8 cellular contexts compared by ENCODE assay signal in the genomic region with DNA sequence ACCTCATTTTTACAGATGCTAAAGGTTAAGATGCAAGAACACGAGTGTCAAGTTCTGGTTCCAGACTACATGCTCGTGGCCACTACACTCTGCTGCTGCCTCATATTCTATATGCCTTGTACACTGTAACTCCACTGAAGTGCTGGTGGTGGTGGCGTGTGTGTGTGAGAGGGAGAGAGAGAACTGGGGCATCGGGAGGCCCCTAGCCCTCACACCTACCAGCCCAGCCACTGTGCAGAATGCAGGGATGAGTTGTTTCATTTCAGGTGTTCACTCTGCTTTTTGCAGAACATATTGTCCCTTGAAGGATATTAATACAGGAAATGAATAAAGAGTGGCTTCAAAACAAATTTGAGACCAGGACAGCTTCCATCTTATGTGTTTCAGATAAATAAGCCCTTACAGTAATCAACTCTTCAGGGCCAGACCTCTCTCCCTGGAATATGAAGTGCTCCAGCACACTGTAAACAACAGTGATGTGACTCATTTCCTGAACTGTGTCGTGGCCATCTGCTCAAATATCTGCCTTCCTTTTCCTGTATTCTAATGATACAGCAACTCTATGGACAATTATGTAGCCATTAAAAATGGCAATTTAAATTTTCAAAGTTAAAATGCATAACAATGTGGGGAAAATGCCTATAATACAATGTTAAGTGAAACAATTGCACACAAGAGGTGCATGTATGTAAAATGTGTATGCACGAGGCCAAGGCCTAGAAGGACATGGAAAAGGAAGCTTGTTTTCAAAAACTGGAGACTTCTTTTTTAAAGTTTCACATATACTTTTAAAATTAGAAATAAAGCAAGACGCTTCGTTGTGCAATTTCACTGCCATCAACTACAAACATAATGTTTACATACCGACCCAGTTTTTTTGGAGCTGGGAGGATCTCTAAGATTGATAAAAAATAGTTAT.
A peak's percentile ranks its signal among the peaks of the same experiment; 100 is the strongest.
DNase-seq lines count a peak whose midpoint lies in the region; ATAC-seq, FAIRE-seq and TF ChIP-seq lines count a peak whose summit lies in the region.

No MANE protein-coding gene starts in this region.

- peak overlapping the region in 1 of 2 donors; percentile 23 for H3K27ac ChIP-seq in breast epithelium
- H3K27ac ChIP-seq in foreskin keratinocyte: no peak overlapping the region
- H3K27ac ChIP-seq in CD4-positive, alpha-beta T cell (ENCODE audit: low read depth, low read length): no peak overlapping the region
- peak overlapping the region in 1 of 3 donors; percentile 51 for H3K27ac ChIP-seq in thyroid gland

- H3K4me3 ChIP-seq in breast epithelium: no peak overlapping the region
- no peak overlapping the region for H3K4me3 ChIP-seq in thyroid gland (replicated peaks in 1 of 3)

- peak; percentile 56 for DNase-seq in MCF 10A (ENCODE audit: unreplicated experiment)
- no peak for DNase-seq in breast epithelium (ENCODE audit: low spot score in 2 of 2)
- peak; percentile 4 for DNase-seq in RCC 7860 (ENCODE audit: low spot score)
- peak; percentile 16 to 27 for DNase-seq in foreskin keratinocyte
- DNase-seq in urothelium cell line (ENCODE audit: low spot score): peak; percentile 81
- DNase-seq in CD4-positive, alpha-beta T cell: no peak
- no peak for DNase-seq in thyroid gland

- intact Hi-C loops in MCF 10A (cut with micrococcal nuclease) (no loop called here), breast epithelium (cut with DNase I; ENCODE audit: low total_unique reads) (no loop called here), thyroid gland (cut with DNase I) (no loop called here)
- intact Hi-C loops in CD4-positive, alpha-beta T cell (cut with DNase I, micrococcal nuclease): no loop called here

- H3K4me3 Mint-ChIP-seq in MCF 10A (ENCODE audit: unreplicated experiment): no peak overlapping the region
- H3K4me3 Mint-ChIP-seq in CD4-positive, alpha-beta T cell: no peak overlapping the region

- H3K36me3 Mint-ChIP-seq in MCF 10A (ENCODE audit: insufficient read depth, unreplicated experiment): no peaks in the 10 kb centered on the region
- no peaks in the 10 kb centered on the region for H3K36me3 Mint-ChIP-seq in CD4-positive, alpha-beta T cell (ENCODE audit: low read depth)

- peak overlapping the region; percentile 85 for H3K27ac Mint-ChIP-seq in MCF 10A (ENCODE audit: low read depth, unreplicated experiment)
- no peak overlapping the region for H3K27ac Mint-ChIP-seq in CD4-positive, alpha-beta T cell

- TF ChIP-seq POLR2A in breast epithelium (IDR thresholded peaks at IDR 0.05): no peak
- TF ChIP-seq POLR2A in thyroid gland (IDR thresholded peaks at IDR 0.05): no peak

- H3K9me3 Mint-ChIP-seq in MCF 10A (ENCODE audit: unreplicated experiment): no peaks in the 10 kb centered on the region
- H3K9me3 Mint-ChIP-seq in CD4-positive, alpha-beta T cell: no peaks in the 10 kb centered on the region

- no TSS peak for BruUV-seq in MCF 10A (replicated peaks; lab: Mats Ljungman, UMichigan)

- no peak for TF ChIP-seq CTCF in MCF 10A (IDR thresholded peaks at IDR 0.05; ENCODE audit: unreplicated experiment)
- no peak for TF ChIP-seq CTCF in breast epithelium (IDR thresholded peaks at IDR 0.05)
- no peak for TF ChIP-seq CTCF in foreskin keratinocyte (conservative IDR thresholded peaks at IDR 0.05)
- TF ChIP-seq CTCF in CD4-positive, alpha-beta T cell (IDR thresholded peaks at IDR 0.05): no peak
- no peak for TF ChIP-seq CTCF in thyroid gland (IDR thresholded peaks at IDR 0.05)

- ATAC-seq in foreskin keratinocyte (peak; percentile 84), HG03097 (IDR thresholded peaks at IDR 0.05; ENCODE audit: low FRiP score, unreplicated experiment) (no peak)
- no peak for ATAC-seq in CD4-positive, alpha-beta T cell (ENCODE audit: poor library complexity)

- H3K4me1 ChIP-seq in breast epithelium: no peaks in the 10 kb centered on the region
- peaks cover 5% of the 10 kb centered on the region for H3K4me1 ChIP-seq in foreskin keratinocyte
- H3K4me1 ChIP-seq in thyroid gland: peaks cover 0 to 5% of the 10 kb centered on the region in 2 donors

- peaks cover 8% of the 10 kb centered on the region for H3K4me1 Mint-ChIP-seq in MCF 10A (ENCODE audit: insufficient read depth, unreplicated experiment)
- no peaks in the 10 kb centered on the region for H3K4me1 Mint-ChIP-seq in CD4-positive, alpha-beta T cell (ENCODE audit: low read depth)

- no peak for FAIRE-seq in RCC 7860 (lab: Jason Lieb, UNC)
- FAIRE-seq in urothelium cell line (lab: Jason Lieb, UNC): peak; percentile 98

- POLR2A ChIA-PET in MCF 10A (lab: Yijun Ruan, JAX): interaction anchor here (0.6 to 1.0 kb wide), 3 partner anchors 8 to 546 kb away, joined by 3 to 4 read pairs (median 3); no protein-coding TSS in a partner anchor
- POLR2A ChIA-PET in CD4-positive, alpha-beta T cell (lab: Charles Lee): no interaction called here

- CTCF ChIA-PET in MCF 10A (lab: Yijun Ruan, JAX): interaction anchor here (0.7 kb wide), 1 partner anchor 62 kb away, joined by 3 read pairs; no protein-coding TSS in a partner anchor
- CTCF ChIA-PET in CD4-positive, alpha-beta T cell (lab: Charles Lee): no interaction called here

- no peaks in the 10 kb centered on the region for H3K27me3 Mint-ChIP-seq in MCF 10A (ENCODE audit: insufficient read depth, unreplicated experiment)
- no peaks in the 10 kb centered on the region for H3K27me3 Mint-ChIP-seq in CD4-positive, alpha-beta T cell

- WGBS in thyroid gland, 2 donors: 78 to 79% methylated on average over 9 of the region's 9 CpGs

- no peaks in the 10 kb centered on the region for H3K9me3 ChIP-seq in breast epithelium
- H3K9me3 ChIP-seq in CD4-positive, alpha-beta T cell (ENCODE audit: control insufficient read depth, low read length): no peaks in the 10 kb centered on the region
- H3K9me3 ChIP-seq in thyroid gland: no peaks in the 10 kb centered on the region

- H3K27me3 ChIP-seq in breast epithelium: no peaks in the 10 kb centered on the region
- no peaks in the 10 kb centered on the region for H3K27me3 ChIP-seq in foreskin keratinocyte
- no peaks in the 10 kb centered on the region for H3K27me3 ChIP-seq in CD4-positive, alpha-beta T cell (ENCODE audit: control insufficient read depth, insufficient read depth, low read length)
- H3K27me3 ChIP-seq in thyroid gland: no peaks in the 10 kb centered on the region

- H3K36me3 ChIP-seq in breast epithelium (no peaks in the 10 kb centered on the region), thyroid gland (no peaks in the 10 kb centered on the region)

Comparison
In these comparisons a context has a peak if more than half of its experiments do, and no peak if none do; other contexts are left out.
1. DNase-seq: peak in MCF 10A (single experiment), RCC 7860 (single experiment), foreskin keratinocyte (2 of 2) and urothelium cell line (single experiment); none in breast epithelium (0 of 2), CD4-positive, alpha-beta T cell (0 of 10) and thyroid gland (0 of 2).